8 cellular contexts compared by ENCODE assay signal in genomic region chr4:113090954-113091353, GRCh38.
"Had no signal": no experiment of that assay in that cellular context is flagged by ENCODE, and none has a peak within 500 bp of the region (broad histone marks: within the 10 kb centered on the region; RNA-seq: fewer than 3 reads in every experiment).

No MANE protein-coding gene starts in this region.

- ATAC-seq: HCT116, K562 had no signal

- DNase-seq: GM23248, GOT3, H7, HFFc6, IMR-90, KG1 had no signal
